In genomic region chr7:18940577-18941134, GRCh38 we compare ENCODE assay signal across 18 cellular contexts.
A peak's percentile ranks its signal among the peaks of the same experiment; 100 is the strongest.
DNase-seq lines count a peak whose midpoint lies in the region; ATAC-seq and TF ChIP-seq lines count a peak whose summit lies in the region.
"Had no signal": no experiment of that assay in that cellular context is flagged by ENCODE, and none has a peak within 500 bp of the region (broad histone marks: within the 10 kb centered on the region; RNA-seq: fewer than 3 reads in every experiment).

No MANE protein-coding gene starts in this region.

- H3K27me3 Mint-ChIP-seq in GM23338 (ENCODE audit: insufficient read depth, low read depth, poor library complexity) (peaks cover 3% of the 10 kb centered on the region), endodermal cell (ENCODE audit: insufficient read depth) (no peaks in the 10 kb centered on the region), neural progenitor cell (ENCODE audit: insufficient read depth, low read depth) (no peaks in the 10 kb centered on the region)

- H3K27me3 ChIP-seq in GM23338 (ENCODE audit: insufficient read depth): no peaks in the 10 kb centered on the region
- H3K27me3 ChIP-seq in endodermal cell (ENCODE audit: control insufficient read depth, insufficient read depth, low read length, poor library complexity, severe bottlenecking): no peaks in the 10 kb centered on the region
- no peaks in the 10 kb centered on the region for H3K27me3 ChIP-seq in neural progenitor cell

- no peaks in the 10 kb centered on the region for H3K36me3 Mint-ChIP-seq in GM23338 (ENCODE audit: low read depth)
- no peaks in the 10 kb centered on the region for H3K36me3 Mint-ChIP-seq in endodermal cell (ENCODE audit: low read depth)
- H3K36me3 Mint-ChIP-seq in neural progenitor cell: no peaks in the 10 kb centered on the region
- H3K36me3 Mint-ChIP-seq: CD14-positive monocyte had no signal

- H3K27ac ChIP-seq in GM23338 (ENCODE audit: low read depth): peak overlapping the region; percentile 34
- peak overlapping the region; percentile 18 for H3K27ac ChIP-seq in endodermal cell (ENCODE audit: low read depth, low read length)
- H3K27ac ChIP-seq in neural progenitor cell: no peak overlapping the region

- H3K4me3 Mint-ChIP-seq in GM23338 (peak overlapping the region; percentile 14; the same call in 1 of the 3 replicates), endodermal cell (peak overlapping the region; percentile 12), neural progenitor cell (no peak overlapping the region)
- H3K4me3 Mint-ChIP-seq: CD14-positive monocyte had no signal

- H3K4me1 Mint-ChIP-seq in GM23338 (peaks cover 32% of the 10 kb centered on the region), endodermal cell (peaks cover 51% of the 10 kb centered on the region), neural progenitor cell (peaks cover 8% of the 10 kb centered on the region)
- H3K4me1 Mint-ChIP-seq: CD14-positive monocyte had no signal

- peak; percentile 75 for DNase-seq in GM23338 (ENCODE audit: low spot score)
- peak; percentile 66 for DNase-seq in NCI-H82 (lab: John Stamatoyannopoulos, UW)
- DNase-seq in endodermal cell: peak; percentile 84
- peak; percentile 48 for DNase-seq in neural progenitor cell (ENCODE audit: low spot score)
- no peak for DNase-seq in foreskin melanocyte
- DNase-seq in activated gamma-delta T cell (lab: John Stamatoyannopoulos, UW): no peak
- DNase-seq: COR-L47, DMS53, Karpas-422, MM.1S, NCI-H2171, NCI-H446 treated with DMSO at 0.1 percent for 48 hours, NCI-H774, SIG-M5 had no signal

- H3K79me2 ChIP-seq in GM23338 (replicated peaks; ENCODE audit: insufficient read depth): no peaks in the 10 kb centered on the region
- H3K79me2 ChIP-seq in neural progenitor cell (ENCODE audit: low read depth): no peaks in the 10 kb centered on the region

- ATAC-seq in GM23338: peak; percentile 79
- no peak for ATAC-seq in HG03097 (IDR thresholded peaks at IDR 0.05; ENCODE audit: low FRiP score, unreplicated experiment)
- ATAC-seq in HG03045 (IDR thresholded peaks at IDR 0.05; ENCODE audit: unreplicated experiment): no peak
- ATAC-seq: GM12878 had no signal

- H3K9ac ChIP-seq in endodermal cell (ENCODE audit: extremely low read depth, low read length, poor library complexity, severe bottlenecking) (peak overlapping the region; percentile 51), neural progenitor cell (no peak overlapping the region)

- TF ChIP-seq CTCF in GM23338 (conservative IDR thresholded peaks at IDR 0.05; ENCODE audit: low read depth in 2 of 2) (no peak), endodermal cell (conservative IDR thresholded peaks at IDR 0.05) (no peak), neural progenitor cell (IDR thresholded peaks at IDR 0.05) (no peak)

- no peaks in the 10 kb centered on the region for H3F3A ChIP-seq in GM23338 (replicated peaks; ENCODE audit: low read depth)
- H3F3A ChIP-seq in neural progenitor cell (ENCODE audit: low read depth): peaks cover 5% of the 10 kb centered on the region

- H3K9me3 Mint-ChIP-seq in GM23338 (no peaks in the 10 kb centered on the region), endodermal cell (no peaks in the 10 kb centered on the region), neural progenitor cell (no peaks in the 10 kb centered on the region)

- no peaks in the 10 kb centered on the region for H3K9me3 ChIP-seq in endodermal cell (ENCODE audit: control insufficient read depth, low read length)
- no peaks in the 10 kb centered on the region for H3K9me3 ChIP-seq in neural progenitor cell (ENCODE audit: low read depth)

- peaks cover 22% of the 10 kb centered on the region for H3K4me1 ChIP-seq in GM23338 (ENCODE audit: insufficient read depth)
- H3K4me1 ChIP-seq in endodermal cell (ENCODE audit: control insufficient read depth, insufficient read depth, low read length): peaks cover 11% of the 10 kb centered on the region
- peaks cover 19% of the 10 kb centered on the region for H3K4me1 ChIP-seq in neural progenitor cell

- H3K9me2 ChIP-seq in GM23338 (ENCODE audit: insufficient read depth): no peaks in the 10 kb centered on the region

- no peaks in the 10 kb centered on the region for H4K20me1 ChIP-seq in GM23338 (replicated peaks; ENCODE audit: insufficient read depth)
- H4K20me1 ChIP-seq in neural progenitor cell (ENCODE audit: low read depth): no peaks in the 10 kb centered on the region

- H3K27ac Mint-ChIP-seq in GM23338 (peak overlapping the region; percentile 72; the same call in 1 of the 2 replicates), endodermal cell (peak overlapping the region; percentile 12), neural progenitor cell (no peak overlapping the region)
- H3K27ac Mint-ChIP-seq: CD14-positive monocyte had no signal

- no peak overlapping the region for H3K4me3 ChIP-seq in GM23338
- peak overlapping the region; percentile 41 for H3K4me3 ChIP-seq in endodermal cell (ENCODE audit: low read length)
- H3K4me3 ChIP-seq in neural progenitor cell: no peak overlapping the region
- H3K4me3 ChIP-seq: GM12878 had no signal

- H2AFZ ChIP-seq in GM23338 (no peak overlapping the region), neural progenitor cell (replicated peaks) (no peak overlapping the region)

- H3K4me2 ChIP-seq in GM23338 (peak overlapping the region; percentile 42), neural progenitor cell (peak overlapping the region; percentile 50)

- no peaks in the 10 kb centered on the region for H3K36me3 ChIP-seq in GM23338 (ENCODE audit: insufficient read depth)
- no peaks in the 10 kb centered on the region for H3K36me3 ChIP-seq in endodermal cell (ENCODE audit: control insufficient read depth, insufficient read depth, low read length)
- no peaks in the 10 kb centered on the region for H3K36me3 ChIP-seq in neural progenitor cell

- WGBS in endodermal cell (ENCODE audit: insufficient coverage in 1 of 2, insufficient read length in 1 of 2), 2 experiments: 0 to 3% methylated on average over 2 of the region's 2 CpGs

TF ChIP-seq in GM23338, 12 proteins besides CTCF, POLR2A, EP300 and RAD21 (continues in another document):
- TF ChIP-seq ZNF114 (CRISPR knock-in tag; IDR thresholded peaks at IDR 0.05) (0 out of 2 replicates have a peak, but pooled peaks have one; percentile 55), EZH2 (IDR thresholded peaks at IDR 0.05; ENCODE audit: low read depth, unreplicated experiment) (no peak)
- TF ChIP-seq, protein P1, sequence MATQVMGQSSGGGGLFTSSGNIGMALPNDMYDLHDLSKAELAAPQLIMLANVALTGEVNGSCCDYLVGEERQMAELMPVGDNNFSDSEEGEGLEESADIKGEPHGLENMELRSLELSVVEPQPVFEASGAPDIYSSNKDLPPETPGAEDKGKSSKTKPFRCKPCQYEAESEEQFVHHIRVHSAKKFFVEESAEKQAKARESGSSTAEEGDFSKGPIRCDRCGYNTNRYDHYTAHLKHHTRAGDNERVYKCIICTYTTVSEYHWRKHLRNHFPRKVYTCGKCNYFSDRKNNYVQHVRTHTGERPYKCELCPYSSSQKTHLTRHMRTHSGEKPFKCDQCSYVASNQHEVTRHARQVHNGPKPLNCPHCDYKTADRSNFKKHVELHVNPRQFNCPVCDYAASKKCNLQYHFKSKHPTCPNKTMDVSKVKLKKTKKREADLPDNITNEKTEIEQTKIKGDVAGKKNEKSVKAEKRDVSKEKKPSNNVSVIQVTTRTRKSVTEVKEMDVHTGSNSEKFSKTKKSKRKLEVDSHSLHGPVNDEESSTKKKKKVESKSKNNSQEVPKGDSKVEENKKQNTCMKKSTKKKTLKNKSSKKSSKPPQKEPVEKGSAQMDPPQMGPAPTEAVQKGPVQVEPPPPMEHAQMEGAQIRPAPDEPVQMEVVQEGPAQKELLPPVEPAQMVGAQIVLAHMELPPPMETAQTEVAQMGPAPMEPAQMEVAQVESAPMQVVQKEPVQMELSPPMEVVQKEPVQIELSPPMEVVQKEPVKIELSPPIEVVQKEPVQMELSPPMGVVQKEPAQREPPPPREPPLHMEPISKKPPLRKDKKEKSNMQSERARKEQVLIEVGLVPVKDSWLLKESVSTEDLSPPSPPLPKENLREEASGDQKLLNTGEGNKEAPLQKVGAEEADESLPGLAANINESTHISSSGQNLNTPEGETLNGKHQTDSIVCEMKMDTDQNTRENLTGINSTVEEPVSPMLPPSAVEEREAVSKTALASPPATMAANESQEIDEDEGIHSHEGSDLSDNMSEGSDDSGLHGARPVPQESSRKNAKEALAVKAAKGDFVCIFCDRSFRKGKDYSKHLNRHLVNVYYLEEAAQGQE (IDR thresholded peaks at IDR 0.05; ENCODE audit: unreplicated experiment): no peak

Comparison
In these comparisons a context has a peak if more than half of its experiments do, and no peak if none do; other contexts are left out.
1. DNase-seq: peak in GM23338 (single experiment), NCI-H82 (single experiment), endodermal cell (single experiment) and neural progenitor cell (single experiment); none in foreskin melanocyte (single experiment) and activated gamma-delta T cell (single experiment).